In genomic region chr15:62964251-62964650, GRCh38 we compare ENCODE assay signal across 27 cellular contexts.
A peak's percentile ranks its signal among the peaks of the same experiment; 100 is the strongest.
DNase-seq lines count a peak whose midpoint lies in the region; ATAC-seq and TF ChIP-seq lines count a peak whose summit lies in the region.
"Had no signal": no experiment of that assay in that cellular context is flagged by ENCODE, and none has a peak within 500 bp of the region (broad histone marks: within the 10 kb centered on the region; RNA-seq: fewer than 3 reads in every experiment).

No MANE protein-coding gene starts in this region.

- no peaks in the 10 kb centered on the region for H3K9me2 ChIP-seq in PC-9 (ENCODE audit: insufficient read depth)

- no peak for TF ChIP-seq CTCF in AG09319 (IDR thresholded peaks at IDR 0.05; ENCODE audit: low read depth, low read length)
- no peak for TF ChIP-seq CTCF in colonic mucosa (IDR thresholded peaks at IDR 0.05)
- TF ChIP-seq CTCF in PC-9 (conservative IDR thresholded peaks at IDR 0.05) = no peak
- no peak for TF ChIP-seq CTCF in stomach (IDR thresholded peaks at IDR 0.05)

- POLR2A ChIA-PET in PC-9 (lab: Charles Lee; ENCODE audit: unreplicated experiment) = no interaction called here

- 77 to 85% (median 83%) methylated on average over 5 of the region's 5 CpGs for WGBS in stomach, 5 donors

- no TSS peak for BruUV-seq in PC-9 (replicated peaks; lab: Mats Ljungman, UMichigan)

- no peaks in the 10 kb centered on the region for H3F3A ChIP-seq in PC-9 (ENCODE audit: insufficient read depth, low read depth)

- peak; percentile 24 for DNase-seq in AG09319 (ENCODE audit: extremely low read depth, low read depth)
- DNase-seq in LHCN-M2 (ENCODE audit: low read depth) = peak; percentile 69
- DNase-seq in colonic mucosa = peak; percentile 38
- peak; percentile 67 for DNase-seq in myocyte (ENCODE audit: low read depth)
- DNase-seq in PC-9 = no peak
- DNase-seq in stomach = no peak
- no peak for DNase-seq in NCI-H345 treated with DMSO at 0.1 percent for 48 hours (lab: John Stamatoyannopoulos, UW; ENCODE audit: unreplicated experiment)
- DNase-seq: activated B cell treated with CpG ODN at 0.5 μM for 24 hours; activated CD4-positive, alpha-beta T cell treated with anti-CD3 and anti-CD28 coated beads, Interleukin-2, amount 50 U/mL, for 1 hour; activated CD8-positive, alpha-beta memory T cell treated with anti-CD3 and anti-CD28 coated beads, Interleukin-2, amount 10 ng/mL, durations not matched to agents 7 days and 5 days; activated naive CD4-positive, alpha-beta T cell; activated T-cell treated with anti-CD3 and anti-CD28 coated beads, Interleukin-2, amount 50 U/mL, for 48 hours; adrenal gland; body of pancreas; C1 segment of cervical spinal cord; Caco-2; DMS79 treated with DMSO at 0.1 percent for 48 hours; HFFc6; left lung; naive B cell; NCI-H2171; NK-92 treated with Interleukin-12 subunit alpha and Interleukin-12 subunit beta, amount 100 ng/mL, for 24 hours; PC-3; SHP77 treated with DMSO at 0.1 percent for 48 hours had no signal

- no peak overlapping the region for H2AFZ ChIP-seq in PC-9

- H3K4me1 ChIP-seq in colonic mucosa (no peaks in the 10 kb centered on the region), PC-9 (replicated peaks; ENCODE audit: insufficient read depth) (no peaks in the 10 kb centered on the region), stomach (peaks cover 0 to under 1% (median 0%) of the 10 kb centered on the region in 4 donors)
- H3K4me1 ChIP-seq: Caco-2, left lung had no signal

- no peaks in the 10 kb centered on the region for H3K27me3 ChIP-seq in colonic mucosa
- no peaks in the 10 kb centered on the region for H3K27me3 ChIP-seq in PC-9 (ENCODE audit: insufficient read depth, low read depth)
- no peaks in the 10 kb centered on the region for H3K27me3 ChIP-seq in stomach
- H3K27me3 ChIP-seq: adrenal gland, body of pancreas, gastrocnemius medialis, left lung had no signal

- H3K9me3 ChIP-seq in colonic mucosa = no peaks in the 10 kb centered on the region
- no peaks in the 10 kb centered on the region for H3K9me3 ChIP-seq in PC-9 (ENCODE audit: insufficient read depth, low read depth)
- H3K9me3 ChIP-seq in stomach = no peaks in the 10 kb centered on the region
- H3K9me3 ChIP-seq: A549, adrenal gland, body of pancreas, Caco-2, gastrocnemius medialis, left lung had no signal

- H3K4me2 ChIP-seq in PC-9 = no peak overlapping the region
- H3K4me2 ChIP-seq: A549 had no signal

- no peaks in the 10 kb centered on the region for H4K20me1 ChIP-seq in PC-9 (ENCODE audit: insufficient read depth)

- no peak overlapping the region for H3K9ac ChIP-seq in colonic mucosa (ENCODE audit: low read depth in 2 of 2, low read length in 2 of 2)

- intact Hi-C loops in colonic mucosa (cut with DNase I) (no loop called here), PC-9 (cut with micrococcal nuclease; ENCODE audit: unreplicated experiment) (no loop called here), stomach (cut with DNase I; ENCODE audit: low total_unique reads) (no loop called here)

- H3K79me2 ChIP-seq in PC-9 (ENCODE audit: low read depth) = no peaks in the 10 kb centered on the region

- TF ChIP-seq POLR2A in stomach (IDR thresholded peaks at IDR 0.05) = no peak

- H3K27ac ChIP-seq in colonic mucosa = no peak overlapping the region
- no peak overlapping the region for H3K27ac ChIP-seq in PC-9
- H3K27ac ChIP-seq in stomach = no peak overlapping the region
- H3K27ac ChIP-seq: A549, adrenal gland, body of pancreas, gastrocnemius medialis, left lung had no signal

- CTCF ChIA-PET in PC-9 (lab: Charles Lee) = no interaction called here

- H3K36me3 ChIP-seq in colonic mucosa (no peaks in the 10 kb centered on the region), PC-9 (ENCODE audit: low read depth) (no peaks in the 10 kb centered on the region), stomach (no peaks in the 10 kb centered on the region)
- H3K36me3 ChIP-seq: adrenal gland, gastrocnemius medialis, left lung had no signal

- H3K4me3 ChIP-seq in colonic mucosa (no peak overlapping the region), PC-9 (no peak overlapping the region), stomach (no peak overlapping the region)
- H3K4me3 ChIP-seq: A549, adrenal gland, body of pancreas, gastrocnemius medialis, left lung had no signal

- no peak for TF ChIP-seq EP300 in stomach (IDR thresholded peaks at IDR 0.05)

- ATAC-seq in GM21526 (IDR thresholded peaks at IDR 0.05; ENCODE audit: low FRiP score, unreplicated experiment) = no peak
- ATAC-seq: A549; activated CD8-positive, alpha-beta memory T cell treated with anti-CD3 and anti-CD28 coated beads, Interleukin-2, amount 10 ng/mL, durations not matched to agents 7 days and 5 days; body of pancreas; left lung; PC-3 had no signal

Comparison
In these comparisons a context has a peak if more than half of its experiments do, and no peak if none do; other contexts are left out.
1. DNase-seq: peak in AG09319 (single experiment), LHCN-M2 (single experiment), colonic mucosa (single experiment) and myocyte (single experiment); none in PC-9 (0 of 2), stomach (single experiment) and NCI-H345 treated with DMSO at 0.1 percent for 48 hours (single experiment).